In the genomic region with DNA sequence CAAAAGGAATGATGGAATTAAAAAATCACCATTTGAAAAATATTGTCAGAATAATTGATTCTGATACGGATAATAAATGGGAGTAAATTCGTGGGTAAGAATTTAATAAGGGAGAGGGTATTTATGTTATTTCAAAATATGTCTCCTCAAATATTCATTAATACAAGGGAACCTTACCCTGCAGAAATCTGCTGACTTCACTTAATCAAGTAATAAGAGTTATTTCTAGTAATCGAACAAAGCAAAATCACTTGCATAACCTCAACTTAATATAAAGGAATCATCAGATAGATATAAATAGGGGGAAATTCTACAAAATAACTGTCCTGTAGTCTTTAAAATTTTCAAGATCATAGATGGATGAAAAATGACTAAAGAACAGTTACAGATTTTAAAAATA, we compare ENCODE assay signal across 6 cellular contexts.
"Had no signal": no experiment of that assay in that cellular context is flagged by ENCODE, and none has a peak within 500 bp of the region (broad histone marks: within the 10 kb centered on the region; RNA-seq: fewer than 3 reads in every experiment).

No MANE protein-coding gene starts in this region.

- DNase-seq: Karpas-422, KBM-7, KG1 had no signal

- FAIRE-seq: HTR-8/SVneo had no signal

- H3K27ac ChIP-seq: HL-60, KMS-11 had no signal

- H3K4me2 ChIP-seq: KMS-11 had no signal

- H3K9ac ChIP-seq: KMS-11 had no signal
